18 cellular contexts compared by ENCODE assay signal in the genomic region with DNA sequence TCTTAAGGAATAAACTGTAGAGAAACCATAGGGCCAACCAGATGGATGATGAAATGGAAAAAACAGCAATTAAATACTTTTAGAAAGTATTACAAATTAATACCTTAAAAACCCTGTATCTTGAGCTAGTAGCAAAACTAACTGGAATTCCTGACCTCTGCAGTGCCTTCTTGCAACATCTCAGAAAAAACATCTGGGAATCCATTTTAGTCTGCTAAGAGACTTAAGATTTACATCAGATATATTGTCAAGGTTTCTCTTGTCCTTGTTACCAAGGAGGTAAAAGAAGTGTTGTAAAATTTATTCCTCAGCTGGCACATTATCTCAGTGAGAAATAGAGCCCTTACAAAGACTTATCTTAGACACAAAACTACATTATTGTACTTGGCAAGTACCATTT.
DNase-seq lines count a peak whose midpoint lies in the region; ATAC-seq, FAIRE-seq and TF ChIP-seq lines count a peak whose summit lies in the region.
"Had no signal": no experiment of that assay in that cellular context is flagged by ENCODE, and none has a peak within 500 bp of the region (broad histone marks: within the 10 kb centered on the region; RNA-seq: fewer than 3 reads in every experiment).

No MANE protein-coding gene starts in this region.

- POLR2A ChIA-PET in AG04449 (lab: Yijun Ruan, JAX) = no interaction called here

- FAIRE-seq in GM19239 (lab: Jason Lieb, UNC) = peak; percentile 23
- FAIRE-seq: endometrium had no signal

- CTCF ChIA-PET in AG04449 (lab: Yijun Ruan, JAX) = interaction anchor here (0.8 kb wide), 1 partner anchor 36 kb away, joined by 3 read pairs; no protein-coding TSS in a partner anchor

- H3K4me3 ChIP-seq in AG04449 (ENCODE audit: low read depth, low read length) (no peak overlapping the region), foreskin fibroblast (ENCODE audit: low read depth in 1 of 2, low read length in 2 of 2) (no peak overlapping the region)
- H3K4me3 ChIP-seq: psoas muscle, uterus had no signal

- DNase-seq in AG04449 (ENCODE audit: low read depth, low spot score) = peak; percentile 34
- DNase-seq in GM19239 (ENCODE audit: insufficient read length, low spot score) = no peak
- peak; percentile 21 for DNase-seq in astrocyte of the hippocampus (ENCODE audit: low read depth, low spot score)
- DNase-seq in foreskin fibroblast = peak; percentile 23 to 59
- DNase-seq in NCI-H82 treated with DMSO at 0.1 percent for 48 hours (lab: John Stamatoyannopoulos, UW; ENCODE audit: unreplicated experiment) = no peak
- no peak for DNase-seq in SW480 (ENCODE audit: low spot score)
- no peak for DNase-seq in islet precursor cell
- DNase-seq: activated CD4-positive, alpha-beta T cell treated with anti-CD3 and anti-CD28 coated beads, Interleukin-2, amount 50 U/mL, for 48 hours; activated T-cell treated with anti-CD3 and anti-CD28 coated beads for 4 hours; anterior cingulate cortex; CD4-positive, alpha-beta T cell; DMS53; NCI-H1105 treated with DMSO at 0.1 percent for 48 hours; NCI-H69; psoas muscle; uterus had no signal

- TF ChIP-seq CTCF in AG04449 (IDR thresholded peaks at IDR 0.05; ENCODE audit: insufficient read depth, low read length, missing control alignments) (no peak), foreskin fibroblast (IDR thresholded peaks at IDR 0.05; ENCODE audit: low read depth, low read length) (no peak)

- ATAC-seq in HG02678 (IDR thresholded peaks at IDR 0.05; ENCODE audit: unreplicated experiment) = no peak
- ATAC-seq: psoas muscle had no signal

Comparison
In these comparisons a context has a peak if more than half of its experiments do, and no peak if none do; other contexts are left out.
1. DNase-seq: peak in AG04449 (single experiment), astrocyte of the hippocampus (single experiment) and foreskin fibroblast (2 of 2); none in GM19239 (single experiment), NCI-H82 treated with DMSO at 0.1 percent for 48 hours (single experiment), SW480 (single experiment) and islet precursor cell (single experiment).